In the genomic region with DNA sequence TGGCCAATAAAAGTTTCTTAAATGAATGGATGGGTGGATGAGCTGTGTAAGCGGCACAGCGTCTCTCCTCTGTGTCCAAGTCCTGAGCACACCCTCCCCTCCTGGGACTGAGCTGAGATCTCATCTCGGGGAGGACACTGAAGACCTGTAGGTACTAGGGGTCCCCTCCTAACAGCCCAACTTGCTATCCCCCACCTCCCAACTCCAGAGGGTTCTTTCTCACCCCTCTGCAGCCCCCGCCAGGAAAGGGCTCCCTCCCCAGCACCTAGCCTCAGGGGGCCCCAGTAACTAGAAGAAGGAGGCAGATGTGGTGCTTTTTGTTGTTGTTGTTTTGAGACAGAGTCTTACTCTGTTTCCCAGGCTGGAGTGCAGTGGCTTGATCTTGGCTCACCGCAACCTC, we compare ENCODE assay signal across 2 cellular contexts.
A peak's percentile ranks its signal among the peaks of the same experiment; 100 is the strongest.
TF ChIP-seq lines count a peak whose summit lies in the region.

No MANE protein-coding gene starts in this region.

TF ChIP-seq in K562, 482 proteins besides CTCF, POLR2A, EP300 and RAD21:
- TF ChIP-seq ZNF830 (CRISPR knock-in tag; IDR thresholded peaks at IDR 0.05) (no peak), ADNP (tag; IDR thresholded peaks at IDR 0.05) (0 out of 2 replicates have a peak, but pooled peaks have one; percentile 23)
TF ChIP-seq in K562: peak in this region for 1.

TF ChIP-seq in HEK293T, 16 proteins besides CTCF, POLR2A, EP300 and RAD21:
- TF ChIP-seq HDGF (IDR thresholded peaks at IDR 0.05; ENCODE audit: borderline replicate concordance) = no peak
- TF ChIP-seq FOXK2 (IDR thresholded peaks at IDR 0.05) = no peak
- TF ChIP-seq CTBP1 (IDR thresholded peaks at IDR 0.05; ENCODE audit: borderline replicate concordance) = no peak
- no peak for TF ChIP-seq SUZ12 (IDR thresholded peaks at IDR 0.05)
- no peak for TF ChIP-seq ZNF384 (IDR thresholded peaks at IDR 0.05)
- TF ChIP-seq FOXA1 (IDR thresholded peaks at IDR 0.05) = no peak
